ENCODE assay signal across 8 cellular contexts in genomic region chr17:8965394-8966168, GRCh38. TPM values are rescaled to one million over a fixed set of nuclear protein-coding genes. Genes with fewer than 3 reads are reported as not detected.
A peak's percentile ranks its signal among the peaks of the same experiment; 100 is the strongest.
DNase-seq lines count a peak whose midpoint lies in the region; TF ChIP-seq lines count a peak whose summit lies in the region.

PIK3R5 (minus strand) TSS chr17:8965707; CDS start chr17:8911494, 54,213 bp downstream.

- H3K4ac ChIP-seq in trophoblast cell (ENCODE audit: low read depth, low read length) = no peak within 1 kb of the TSS

- no peak for TF ChIP-seq POLR2A in esophagus muscularis mucosa (IDR thresholded peaks at IDR 0.05; ENCODE audit: low read depth)

- no peak within 1 kb of the TSS for H3K9ac ChIP-seq in trophoblast cell (ENCODE audit: low read length)

- peak within 1 kb of the TSS; percentile 66 for H2AFZ ChIP-seq in trophoblast cell (ENCODE audit: insufficient read depth, low read length, poor library complexity)

- H2BK12ac ChIP-seq in trophoblast cell (ENCODE audit: low read length) = no peak within 1 kb of the TSS

- POLR2A ChIA-PET in MCF 10A (lab: Yijun Ruan, JAX) = no interaction called here
- POLR2A ChIA-PET in activated CD4-positive, alpha-beta memory T cell treated with anti-CD3 and anti-CD28 coated beads, Interleukin-2, amount 10 ng/mL, durations not matched to agents 7 days and 5 days (lab: Charles Lee) = interaction anchor here (3.3 to 4.4 kb wide), 4 partner anchors 12 to 66 kb away, joined by 17 to 56 read pairs (median 36); no protein-coding TSS in a partner anchor

- CTCF ChIA-PET in MCF 10A (lab: Yijun Ruan, JAX) = no interaction called here
- CTCF ChIA-PET in activated CD4-positive, alpha-beta memory T cell treated with anti-CD3 and anti-CD28 coated beads, Interleukin-2, amount 10 ng/mL, durations not matched to agents 7 days and 5 days (lab: Charles Lee) = interaction anchor here (0.7 to 3.0 kb wide), 7 partner anchors 9 to 404 kb away, joined by 3 to 15 read pairs (median 4); no protein-coding TSS in a partner anchor

- no peak within 1 kb of the TSS for H3K4me3 Mint-ChIP-seq in MCF 10A (ENCODE audit: unreplicated experiment)
- H3K4me3 Mint-ChIP-seq in activated CD4-positive, alpha-beta memory T cell treated with anti-CD3 and anti-CD28 coated beads, Interleukin-2, amount 10 ng/mL, durations not matched to agents 7 days and 5 days = peak within 1 kb of the TSS; percentile 100
- H3K4me3 Mint-ChIP-seq in type B pancreatic cell = peak within 1 kb of the TSS; percentile 60
- no peak within 1 kb of the TSS for H3K4me3 Mint-ChIP-seq in chondrocyte (ENCODE audit: unreplicated experiment)

- peak within 1 kb of the TSS; percentile 41 for H3K4me2 ChIP-seq in trophoblast cell (ENCODE audit: low read length)

- no peaks in the 10 kb centered on the region for H3K9me3 ChIP-seq in KOPT-K1 (ENCODE audit: insufficient read depth, low read length, poor library complexity, severe bottlenecking)
- H3K9me3 ChIP-seq in esophagus muscularis mucosa = no peaks in the 10 kb centered on the region
- peaks cover 10% of the 10 kb centered on the region for H3K9me3 ChIP-seq in trophoblast cell (ENCODE audit: insufficient read depth, low read depth, low read length)

- no peak within 1 kb of the TSS for H4K91ac ChIP-seq in trophoblast cell (ENCODE audit: low read depth, low read length)

- H3K27me3 Mint-ChIP-seq in MCF 10A (ENCODE audit: insufficient read depth, unreplicated experiment) (peaks cover 21% of the 10 kb centered on the region), type B pancreatic cell (peaks cover 70% of the 10 kb centered on the region), chondrocyte (ENCODE audit: low read depth) (peaks cover 52% of the 10 kb centered on the region)
- no peaks in the 10 kb centered on the region for H3K27me3 Mint-ChIP-seq in activated CD4-positive, alpha-beta memory T cell treated with anti-CD3 and anti-CD28 coated beads, Interleukin-2, amount 10 ng/mL, durations not matched to agents 7 days and 5 days

- no peak within 1 kb of the TSS for H2AK5ac ChIP-seq in trophoblast cell (ENCODE audit: low read length)

- H3K9me3 Mint-ChIP-seq in MCF 10A (ENCODE audit: unreplicated experiment) (peaks cover 19% of the 10 kb centered on the region), type B pancreatic cell (peaks cover 4% of the 10 kb centered on the region), chondrocyte (ENCODE audit: low read depth) (peaks cover 12% of the 10 kb centered on the region)
- H3K9me3 Mint-ChIP-seq in activated CD4-positive, alpha-beta memory T cell treated with anti-CD3 and anti-CD28 coated beads, Interleukin-2, amount 10 ng/mL, durations not matched to agents 7 days and 5 days = peaks cover 17% of the 10 kb centered on the region

- peaks cover 4 to 61% (median 15%) of the 10 kb centered on the region in 4 donors for H3K27me3 ChIP-seq in esophagus muscularis mucosa
- peaks cover 12% of the 10 kb centered on the region for H3K27me3 ChIP-seq in trophoblast cell (ENCODE audit: insufficient read depth, low read length)

- DNase-seq in T47D (ENCODE audit: low read depth in 1 of 2, low spot score in 1 of 2) = peak; percentile 75 to 87
- DNase-seq in MCF 10A (ENCODE audit: unreplicated experiment) = no peak
- DNase-seq in activated CD4-positive, alpha-beta memory T cell treated with anti-CD3 and anti-CD28 coated beads, Interleukin-2, amount 10 ng/mL, durations not matched to agents 7 days and 5 days = peak; percentile 81
- no peak for DNase-seq in esophagus muscularis mucosa (ENCODE audit: extremely low spot score)
- peak; percentile 54 to 62 for DNase-seq in trophoblast cell
- no peak for DNase-seq in type B pancreatic cell (ENCODE audit: extremely low spot score, unreplicated experiment)
- no peak for DNase-seq in chondrocyte (ENCODE audit: low spot score)

- H3K4me3 ChIP-seq in esophagus muscularis mucosa (peak within 1 kb of the TSS; percentile 44 to 62 (median 48)), trophoblast cell (ENCODE audit: low read depth, low read length) (peak within 1 kb of the TSS; percentile 16)

- H3K4me1 ChIP-seq in esophagus muscularis mucosa (peaks cover 0 to 11% (median 10%) of the 10 kb centered on the region in 4 donors), trophoblast cell (ENCODE audit: control insufficient read depth in 1 of 2, insufficient read depth in 2 of 2, low read length in 2 of 2) (peaks cover 6% of the 10 kb centered on the region in 2 experiments)

- TF ChIP-seq CTCF in MCF 10A (IDR thresholded peaks at IDR 0.05; ENCODE audit: unreplicated experiment) = no peak
- no peak for TF ChIP-seq CTCF in esophagus muscularis mucosa (IDR thresholded peaks at IDR 0.05)
- peak; percentile 34 for TF ChIP-seq CTCF in type B pancreatic cell (conservative IDR thresholded peaks at IDR 0.05)
- no peak for TF ChIP-seq CTCF in chondrocyte (IDR thresholded peaks at IDR 0.05)

- peak within 1 kb of the TSS; percentile 43 for H4K8ac ChIP-seq in trophoblast cell (ENCODE audit: low read depth, low read length)

- no peak for TF ChIP-seq EP300 in esophagus muscularis mucosa (IDR thresholded peaks at IDR 0.05)

- no peak within 1 kb of the TSS for H3K18ac ChIP-seq in trophoblast cell (ENCODE audit: low read length)

- no peak within 1 kb of the TSS for H4K12ac ChIP-seq in trophoblast cell (ENCODE audit: low read depth, low read length)

- H3K4me1 Mint-ChIP-seq in MCF 10A (ENCODE audit: insufficient read depth, unreplicated experiment) (peaks cover 5% of the 10 kb centered on the region), type B pancreatic cell (ENCODE audit: unreplicated experiment) (peaks cover 4% of the 10 kb centered on the region), chondrocyte (ENCODE audit: low read depth) (no peaks in the 10 kb centered on the region)
- peaks cover 56% of the 10 kb centered on the region for H3K4me1 Mint-ChIP-seq in activated CD4-positive, alpha-beta memory T cell treated with anti-CD3 and anti-CD28 coated beads, Interleukin-2, amount 10 ng/mL, durations not matched to agents 7 days and 5 days

- no peak within 1 kb of the TSS for H3K27ac Mint-ChIP-seq in MCF 10A (ENCODE audit: low read depth, unreplicated experiment)
- H3K27ac Mint-ChIP-seq in activated CD4-positive, alpha-beta memory T cell treated with anti-CD3 and anti-CD28 coated beads, Interleukin-2, amount 10 ng/mL, durations not matched to agents 7 days and 5 days = peak within 1 kb of the TSS; percentile 99
- H3K27ac Mint-ChIP-seq in type B pancreatic cell = peak within 1 kb of the TSS; percentile 27
- no peak within 1 kb of the TSS for H3K27ac Mint-ChIP-seq in chondrocyte (ENCODE audit: unreplicated experiment)

- intact Hi-C loops in MCF 10A (cut with micrococcal nuclease) = no loop called here
- intact Hi-C loops in esophagus muscularis mucosa (cut with DNase I) = no loop called here

- BruUV-seq in MCF 10A (replicated peaks; lab: Mats Ljungman, UMichigan) = no TSS peak

- no peak within 1 kb of the TSS for H3K14ac ChIP-seq in trophoblast cell (ENCODE audit: low read length)

- H3K23ac ChIP-seq in trophoblast cell (ENCODE audit: low read length) = no peak within 1 kb of the TSS

- H2BK5ac ChIP-seq in trophoblast cell (ENCODE audit: low read depth, low read length, poor library complexity) = no peak within 1 kb of the TSS

- H3K36me3 ChIP-seq in KOPT-K1 (ENCODE audit: insufficient read depth, low read length) (0 out of 2 replicates have a peak, but pooled peaks cover 5% of the 10 kb centered on the region), esophagus muscularis mucosa (no peaks in the 10 kb centered on the region), trophoblast cell (ENCODE audit: control insufficient read depth in 1 of 2, insufficient read depth in 2 of 2, low read length in 2 of 2) (no peaks in the 10 kb centered on the region)

- in situ Hi-C loops in T47D (cut with HindIII; ENCODE audit: low pct_unique_long_range_greater_than_20kb, low sequenced_read_pairs) = no loop called here

- H3K27ac ChIP-seq in KOPT-K1 (ENCODE audit: low read depth, low read length, poor library complexity, severe bottlenecking) (peak within 1 kb of the TSS; percentile 84), esophagus muscularis mucosa (replicated peaks in 1 of 4) (peak within 1 kb of the TSS; percentile 33 to 73 (median 66)), trophoblast cell (ENCODE audit: low read depth, low read length) (no peak within 1 kb of the TSS)

- 3% methylated on average over 27 of the region's 72 CpGs for WGBS in esophagus muscularis mucosa
- WGBS in trophoblast cell (ENCODE audit: extremely low coverage, insufficient coverage, insufficient read length) = no CpG with 5 or more reads among the region's 72 CpGs

- H3K79me2 ChIP-seq in trophoblast cell (ENCODE audit: control insufficient read depth, insufficient read depth, low read length, poor library complexity) = no peaks in the 10 kb centered on the region

- no peak within 1 kb of the TSS for H2BK120ac ChIP-seq in trophoblast cell (ENCODE audit: insufficient read depth, low read length, poor library complexity)

- H3K36me3 Mint-ChIP-seq in MCF 10A (ENCODE audit: insufficient read depth, unreplicated experiment) (no peaks in the 10 kb centered on the region), type B pancreatic cell (no peaks in the 10 kb centered on the region), chondrocyte (ENCODE audit: low read depth) (peaks cover 11% of the 10 kb centered on the region)
- peaks cover 49% of the 10 kb centered on the region for H3K36me3 Mint-ChIP-seq in activated CD4-positive, alpha-beta memory T cell treated with anti-CD3 and anti-CD28 coated beads, Interleukin-2, amount 10 ng/mL, durations not matched to agents 7 days and 5 days (ENCODE audit: low read depth)

- no peaks in the 10 kb centered on the region for H3K79me1 ChIP-seq in trophoblast cell (ENCODE audit: low read length)

RNA-seq across cellular contexts. Expression of gene PIK3R5, which starts in this region (rescaled TPM):
- total RNA-seq in MCF 10A (2022) (not detected in 2 replicates), esophagus muscularis mucosa (10 to 100 TPM in 2 of 4 donors, 1 to 10 TPM in 2; 7.0 to 16.2 (median 9.6) TPM), type B pancreatic cell (ENCODE audit: low replicate concordance) (0.29 TPM in 2 replicates), chondrocyte (0.08 TPM in 1 of 3 replicates, not detected in the others)
- 10 to 100 TPM; 50.3 to 52.7 TPM for total RNA-seq in activated CD4-positive, alpha-beta memory T cell treated with anti-CD3 and anti-CD28 coated beads, Interleukin-2, amount 10 ng/mL, durations not matched to agents 7 days and 5 days
- 0.04 TPM in 1 of 2 replicates, not detected in the other for polyA plus RNA-seq in trophoblast cell (2013)

Comparison
In these comparisons a context has a peak if more than half of its experiments do, and no peak if none do; other contexts are left out.
1. DNase-seq: peak in T47D (2 of 2), activated CD4-positive, alpha-beta memory T cell treated with anti-CD3 and anti-CD28 coated beads, Interleukin-2, amount 10 ng/mL, durations not matched to agents 7 days and 5 days (single experiment) and trophoblast cell (2 of 2); none in MCF 10A (single experiment), esophagus muscularis mucosa (single experiment), type B pancreatic cell (single experiment) and chondrocyte (single experiment).
2. H3K27ac Mint-ChIP-seq: peak in activated CD4-positive, alpha-beta memory T cell treated with anti-CD3 and anti-CD28 coated beads, Interleukin-2, amount 10 ng/mL, durations not matched to agents 7 days and 5 days (single experiment) and type B pancreatic cell (single experiment); none in MCF 10A (single experiment) and chondrocyte (single experiment).
3. H3K4me3 Mint-ChIP-seq: peak in activated CD4-positive, alpha-beta memory T cell treated with anti-CD3 and anti-CD28 coated beads, Interleukin-2, amount 10 ng/mL, durations not matched to agents 7 days and 5 days (single experiment) and type B pancreatic cell (single experiment); none in MCF 10A (single experiment) and chondrocyte (single experiment).